Comparison of ENCODE assay signal across 27 cellular contexts in the genomic region with DNA sequence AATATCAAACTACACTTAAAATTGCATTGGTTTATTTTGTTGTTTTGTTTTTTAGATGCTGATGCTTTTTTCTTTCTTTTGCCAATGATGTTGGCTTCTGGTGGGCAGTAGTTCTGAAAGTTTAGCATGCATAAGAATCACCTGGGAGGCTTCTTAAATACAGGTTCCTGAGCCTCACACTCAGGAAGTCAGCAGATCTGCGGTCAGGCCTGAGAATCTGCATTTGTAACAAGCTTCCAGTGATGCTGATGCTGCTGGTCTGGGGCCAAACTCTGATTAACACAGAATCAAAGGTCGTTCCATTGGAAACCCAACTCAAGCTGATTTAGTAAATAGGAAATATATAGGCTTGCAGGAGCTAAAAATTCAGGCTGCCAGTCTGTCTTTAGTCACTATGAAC.
"Had no signal": no experiment of that assay in that cellular context is flagged by ENCODE, and none has a peak within 500 bp of the region (broad histone marks: within the 10 kb centered on the region; RNA-seq: fewer than 3 reads in every experiment).

No MANE protein-coding gene starts in this region.

- H3K9me3 ChIP-seq: ovary, psoas muscle, right lobe of liver, sigmoid colon, stomach, thoracic aorta, thyroid gland, tibial nerve, upper lobe of left lung, vagina had no signal

- H3K4me1 Mint-ChIP-seq: neural progenitor cell; stimulated activated effector memory CD8-positive, alpha-beta T cell treated with anti-CD3 and anti-CD28 coated beads, Interleukin-12 subunit alpha, Interleukin-12 subunit beta, amount 100 ng/mL, for 72 hours; stimulated activated naive B cell treated with anti-CD40 and anti-IgM and Interleukin-4, amounts not matched to agents 10 μg/mL and 1 μg/mL and 100 μg/mL, for 72 hours had no signal

- H2AFZ ChIP-seq: neural progenitor cell, parathyroid adenoma had no signal

- H3K4me2 ChIP-seq: neural progenitor cell had no signal

- DNase-seq: occipital lobe; ovary; posterior cingulate gyrus; psoas muscle; right cardiac atrium; right lobe of liver; sigmoid colon; small intestine; stimulated activated CD4-positive, alpha-beta T cell treated with anti-CD3 and anti-CD28 coated beads, Interleukin-15, amount 100 ng/mL, for 24 hours; stimulated activated CD4-positive, alpha-beta T cell treated with anti-CD3 and anti-CD28 coated beads, Interleukin-2, amount 100 ng/mL, for 24 hours; stimulated activated CD4-positive, alpha-beta T cell treated with anti-CD3 and anti-CD28 coated beads, Interleukin-2, amount 100 ng/mL, for 48 hours; stimulated activated CD4-positive, alpha-beta T cell treated with anti-CD3 and anti-CD28 coated beads, Interleukin-4, amount 100 ng/mL, for 24 hours; stimulated activated naive B cell treated with anti-CD40 and anti-IgM and Interleukin-4, amounts not matched to agents 10 μg/mL and 1 μg/mL and 100 μg/mL, for 72 hours; stimulated activated naive CD4-positive, alpha-beta T cell treated with Interleukin-2 at 50 U/mL for 16 hours; stomach; thyroid gland; trophoblast cell; upper lobe of left lung had no signal

- H3K36me3 Mint-ChIP-seq: neural progenitor cell; stimulated activated effector memory CD8-positive, alpha-beta T cell treated with anti-CD3 and anti-CD28 coated beads, Interleukin-12 subunit alpha, Interleukin-12 subunit beta, amount 100 ng/mL, for 72 hours; stimulated activated naive B cell treated with anti-CD40 and anti-IgM and Interleukin-4, amounts not matched to agents 10 μg/mL and 1 μg/mL and 100 μg/mL, for 72 hours had no signal

- H3K27me3 ChIP-seq: neural progenitor cell, ovary, right lobe of liver, sigmoid colon, stomach, thyroid gland, tibial nerve, upper lobe of left lung, vagina had no signal

- H3K27me3 Mint-ChIP-seq: progenitor cell of endocrine pancreas; stimulated activated naive B cell treated with anti-CD40 and anti-IgM and Interleukin-4, amounts not matched to agents 10 μg/mL and 1 μg/mL and 100 μg/mL, for 72 hours; stimulated activated naive CD8-positive, alpha-beta T cell treated with anti-CD3 and anti-CD28 coated beads, Interleukin-15, Interleukin-2, amounts not matched to agents 100 ng/mL and 50 ng/mL, for 24 hours had no signal

- H3K36me3 ChIP-seq: neural progenitor cell, ovary, right lobe of liver, sigmoid colon, stomach, thoracic aorta, thyroid gland, tibial nerve, upper lobe of left lung, vagina had no signal

- H3K9ac ChIP-seq: neural progenitor cell, parathyroid adenoma had no signal

- H3K27ac Mint-ChIP-seq: nephron; neural progenitor cell; progenitor cell of endocrine pancreas; stimulated activated effector memory CD8-positive, alpha-beta T cell treated with anti-CD3 and anti-CD28 coated beads, Interleukin-12 subunit alpha, Interleukin-12 subunit beta, amount 100 ng/mL, for 72 hours; stimulated activated naive B cell treated with anti-CD40 and anti-IgM and Interleukin-4, amounts not matched to agents 10 μg/mL and 1 μg/mL and 100 μg/mL, for 72 hours; stimulated activated naive CD8-positive, alpha-beta T cell treated with anti-CD3 and anti-CD28 coated beads, Interleukin-15, Interleukin-2, amounts not matched to agents 100 ng/mL and 50 ng/mL, for 24 hours had no signal

- ATAC-seq: psoas muscle; right cardiac atrium; right lobe of liver; stimulated activated effector memory CD8-positive, alpha-beta T cell treated with anti-CD3 and anti-CD28 coated beads, Interleukin-12 subunit alpha, Interleukin-12 subunit beta, amount 100 ng/mL, for 72 hours; stimulated activated naive B cell treated with anti-CD40 and anti-IgM and Interleukin-4, amounts not matched to agents 10 μg/mL and 1 μg/mL and 100 μg/mL, for 72 hours had no signal

- H3K9me3 Mint-ChIP-seq: nephron; neural progenitor cell; stimulated activated naive B cell treated with anti-CD40 and anti-IgM and Interleukin-4, amounts not matched to agents 10 μg/mL and 1 μg/mL and 100 μg/mL, for 72 hours had no signal

- H3K4me3 ChIP-seq: neural progenitor cell, ovary, psoas muscle, right lobe of liver, sigmoid colon, stomach, thoracic aorta, thyroid gland, tibial nerve, upper lobe of left lung, vagina had no signal

- H3K4me1 ChIP-seq: neural progenitor cell, parathyroid adenoma, psoas muscle, right lobe of liver, stomach, upper lobe of left lung had no signal

- H3K27ac ChIP-seq: neural progenitor cell, ovary, parathyroid adenoma, psoas muscle, right lobe of liver, sigmoid colon, stomach, thoracic aorta, thyroid gland, tibial nerve, upper lobe of left lung, vagina had no signal

- H3K79me2 ChIP-seq: parathyroid adenoma had no signal

- H3K4me3 Mint-ChIP-seq: nephron; neural progenitor cell; stimulated activated effector memory CD8-positive, alpha-beta T cell treated with anti-CD3 and anti-CD28 coated beads, Interleukin-12 subunit alpha, Interleukin-12 subunit beta, amount 100 ng/mL, for 72 hours; stimulated activated naive B cell treated with anti-CD40 and anti-IgM and Interleukin-4, amounts not matched to agents 10 μg/mL and 1 μg/mL and 100 μg/mL, for 72 hours; stimulated activated naive CD8-positive, alpha-beta T cell treated with anti-CD3 and anti-CD28 coated beads, Interleukin-15, Interleukin-2, amounts not matched to agents 100 ng/mL and 50 ng/mL, for 24 hours had no signal
